ENCODE assay signal across 13 cellular contexts in genomic region chr12:110677982-110678381, GRCh38. TPM values are rescaled to one million over a fixed set of nuclear protein-coding genes. Genes with fewer than 3 reads are reported as not detected.
DNase-seq lines count a peak whose midpoint lies in the region; ATAC-seq and TF ChIP-seq lines count a peak whose summit lies in the region.
"Had no signal": no experiment of that assay in that cellular context is flagged by ENCODE, and none has a peak within 500 bp of the region (broad histone marks: within the 10 kb centered on the region; RNA-seq: fewer than 3 reads in every experiment).

No MANE protein-coding gene starts in this region.

- no peaks in the 10 kb centered on the region for H3K27me3 Mint-ChIP-seq in activated CD8-positive, alpha-beta T cell treated with anti-CD3 and anti-CD28 coated beads for 36 hours

- peaks cover 7% of the 10 kb centered on the region for H3K9me3 Mint-ChIP-seq in activated CD8-positive, alpha-beta T cell treated with anti-CD3 and anti-CD28 coated beads for 36 hours

- H3K4me3 ChIP-seq in GM12865 (ENCODE audit: low read depth, low read length): peak overlapping the region; percentile 21; the same call in 1 of the 2 replicates
- H3K4me3 ChIP-seq in neutrophil (ENCODE audit: low read depth in 1 of 2, low read length in 1 of 2): peak overlapping the region in 1 of 2 experiments; percentile 19
- no peak overlapping the region for H3K4me3 ChIP-seq in thyroid gland (replicated peaks in 1 of 3)

- POLR2A ChIA-PET in activated CD8-positive, alpha-beta T cell treated with anti-CD3 and anti-CD28 coated beads for 36 hours (lab: Charles Lee): interaction anchor here (0.6 kb wide), 1 partner anchor 253 kb away, joined by 6 read pairs; no protein-coding TSS in a partner anchor

- H3K9me3 ChIP-seq in neutrophil (no peaks in the 10 kb centered on the region), thyroid gland (no peaks in the 10 kb centered on the region)

- TF ChIP-seq POLR2A in thyroid gland (IDR thresholded peaks at IDR 0.05): no peak

- intact Hi-C loops in activated CD8-positive, alpha-beta T cell treated with anti-CD3 and anti-CD28 coated beads for 36 hours (cut with micrococcal nuclease): no loop called here
- intact Hi-C loops in thyroid gland (cut with DNase I): no loop called here

- no peak overlapping the region for H3K4me3 Mint-ChIP-seq in activated CD8-positive, alpha-beta T cell treated with anti-CD3 and anti-CD28 coated beads for 36 hours
- H3K4me3 Mint-ChIP-seq: brain had no signal

- H3K36me3 Mint-ChIP-seq in activated CD8-positive, alpha-beta T cell treated with anti-CD3 and anti-CD28 coated beads for 36 hours (ENCODE audit: low read depth): peaks cover 31% of the 10 kb centered on the region
- H3K36me3 Mint-ChIP-seq: brain had no signal

- peak overlapping the region; percentile 66 for H3K27ac Mint-ChIP-seq in activated CD8-positive, alpha-beta T cell treated with anti-CD3 and anti-CD28 coated beads for 36 hours
- H3K27ac Mint-ChIP-seq: brain had no signal

- 90 to 93% methylated on average over 4 of the region's 4 CpGs for WGBS in thyroid gland, 2 donors

- H3K27ac ChIP-seq in neutrophil (peak overlapping the region; percentile 86), thyroid gland (no peak overlapping the region)

- CTCF ChIA-PET in activated CD8-positive, alpha-beta T cell treated with anti-CD3 and anti-CD28 coated beads for 36 hours (lab: Charles Lee): no interaction called here

- H3K4me1 ChIP-seq in neutrophil (ENCODE audit: control insufficient read depth in 1 of 2, insufficient read depth in 1 of 2, low read depth in 1 of 2, low read length in 1 of 2) (peaks cover 21 to 28% of the 10 kb centered on the region in 2 experiments), thyroid gland (no peaks in the 10 kb centered on the region)

- TF ChIP-seq CTCF in GM12865 (IDR thresholded peaks at IDR 0.05; ENCODE audit: insufficient read depth, low read depth, low read length, missing control alignments): no peak
- TF ChIP-seq CTCF in activated CD8-positive, alpha-beta T cell treated with anti-CD3 and anti-CD28 coated beads for 36 hours (IDR thresholded peaks at IDR 0.05): no peak
- no peak for TF ChIP-seq CTCF in neutrophil (IDR thresholded peaks at IDR 0.05)
- TF ChIP-seq CTCF in thyroid gland (IDR thresholded peaks at IDR 0.05): no peak

- H3K36me3 ChIP-seq in neutrophil (peaks cover 44% of the 10 kb centered on the region), thyroid gland (no peaks in the 10 kb centered on the region)

- H3K4me1 Mint-ChIP-seq in activated CD8-positive, alpha-beta T cell treated with anti-CD3 and anti-CD28 coated beads for 36 hours (ENCODE audit: low read depth): peaks cover 40% of the 10 kb centered on the region
- H3K4me1 Mint-ChIP-seq: brain had no signal

- ATAC-seq in GM21723 (IDR thresholded peaks at IDR 0.05; ENCODE audit: unreplicated experiment) (peak; percentile 8), HG03571 (IDR thresholded peaks at IDR 0.05; ENCODE audit: unreplicated experiment) (no peak)
- ATAC-seq in activated CD8-positive, alpha-beta T cell treated with anti-CD3 and anti-CD28 coated beads for 36 hours: no peak

- peaks cover 7% of the 10 kb centered on the region for H3K27me3 ChIP-seq in neutrophil
- no peaks in the 10 kb centered on the region for H3K27me3 ChIP-seq in thyroid gland

- DNase-seq in GM12865 (ENCODE audit: low read depth): no peak
- no peak for DNase-seq in activated CD8-positive, alpha-beta T cell treated with anti-CD3 and anti-CD28 coated beads for 36 hours
- DNase-seq in AML-193 (lab: John Stamatoyannopoulos, UW): no peak
- no peak for DNase-seq in thyroid gland
- DNase-seq: activated T-cell treated with anti-CD3 and anti-CD28 coated beads, Interleukin-2, amount 50 U/mL, for 48 hours; DMS53; hippocampal formation; mammary epithelial cell; NCI-H1092 treated with DMSO at 0.1 percent for 48 hours had no signal

RNA-seq across cellular contexts. Expression of gene HVCN1, which starts 10.9 kb away (rescaled TPM):
- total RNA-seq in activated CD8-positive, alpha-beta T cell treated with anti-CD3 and anti-CD28 coated beads for 36 hours: 10 to 100 TPM; 23.0 to 24.2 TPM
- total RNA-seq in thyroid gland: 1 to 10 TPM; 4.4 to 6.9 (median 4.5) TPM
